1 cellular context compared by ENCODE assay signal in genomic region chr6:82084324-82084920, GRCh38.
TF ChIP-seq lines count a peak whose summit lies in the region.

No MANE protein-coding gene starts in this region.

TF ChIP-seq in HepG2, 621 proteins besides CTCF, POLR2A, EP300 and RAD21 (continued from another document and continues in another):
- TF ChIP-seq NFAT5 (CRISPR knock-in tag; IDR thresholded peaks at IDR 0.05) = no peak
- TF ChIP-seq ZNF512 (CRISPR knock-in tag; IDR thresholded peaks at IDR 0.05) = no peak
- peak; percentile 63; the same call in 1 of the 2 replicates for TF ChIP-seq HMGXB3 (CRISPR knock-in tag; IDR thresholded peaks at IDR 0.05; ENCODE audit: borderline replicate concordance)
- no peak for TF ChIP-seq NFYC (CRISPR knock-in tag; IDR thresholded peaks at IDR 0.05)
- no peak for TF ChIP-seq FOXC1 (CRISPR knock-in tag; IDR thresholded peaks at IDR 0.05; ENCODE audit: borderline replicate concordance)
- TF ChIP-seq ZFYVE20 (CRISPR knock-in tag; IDR thresholded peaks at IDR 0.05; ENCODE audit: borderline replicate concordance, low read depth) = no peak
- TF ChIP-seq KLF15 (CRISPR knock-in tag; IDR thresholded peaks at IDR 0.05; ENCODE audit: borderline replicate concordance) = no peak
- no peak for TF ChIP-seq POGK (CRISPR knock-in tag; conservative IDR thresholded peaks at IDR 0.05)
- TF ChIP-seq NFYB (CRISPR knock-in tag; IDR thresholded peaks at IDR 0.05) = no peak
- no peak for TF ChIP-seq ZFP36 (IDR thresholded peaks at IDR 0.05; ENCODE audit: borderline replicate concordance, low read depth, low read length, partially characterized antibody)
- no peak for TF ChIP-seq ARNT2 (CRISPR knock-in tag; IDR thresholded peaks at IDR 0.05; ENCODE audit: low read depth)
- TF ChIP-seq ZNF816 (CRISPR knock-in tag; IDR thresholded peaks at IDR 0.05; ENCODE audit: borderline replicate concordance) = no peak
- no peak for TF ChIP-seq ZSCAN5A (CRISPR knock-in tag; IDR thresholded peaks at IDR 0.05; ENCODE audit: borderline replicate concordance)
- TF ChIP-seq CEBPB (IDR thresholded peaks at IDR 0.05; ENCODE audit: borderline replicate concordance, low read depth, low read length) = no peak
- TF ChIP-seq MBD4 (IDR thresholded peaks at IDR 0.05; ENCODE audit: borderline replicate concordance, low read length) = 0 out of 2 replicates have a peak, but pooled peaks have one; percentile 65
- TF ChIP-seq ZNF280B (CRISPR knock-in tag; IDR thresholded peaks at IDR 0.05; ENCODE audit: borderline replicate concordance) = no peak
- peak; percentile 90 for TF ChIP-seq TCF7 (IDR thresholded peaks at IDR 0.05; ENCODE audit: low read depth)
- TF ChIP-seq TFDP1 (CRISPR knock-in tag; IDR thresholded peaks at IDR 0.05; ENCODE audit: borderline replicate concordance) = no peak
- 0 out of 2 replicates have a peak, but pooled peaks have one; percentile 31 for TF ChIP-seq HHEX (CRISPR knock-in tag; IDR thresholded peaks at IDR 0.05)
- TF ChIP-seq EZH2 (conservative IDR thresholded peaks at IDR 0.05; ENCODE audit: low read depth, low read length) = no peak
- no peak for TF ChIP-seq ZSCAN21 (CRISPR knock-in tag; IDR thresholded peaks at IDR 0.05; ENCODE audit: borderline replicate concordance)
- no peak for TF ChIP-seq DZIP1 (CRISPR knock-in tag; IDR thresholded peaks at IDR 0.05)
- peak; percentile 82; the same call in 1 of the 2 replicates for TF ChIP-seq MED13 (CRISPR knock-in tag; IDR thresholded peaks at IDR 0.05)
- no peak for TF ChIP-seq ZNF430 (CRISPR knock-in tag; IDR thresholded peaks at IDR 0.05)
- TF ChIP-seq REL (CRISPR knock-in tag; conservative IDR thresholded peaks at IDR 0.05) = no peak
- TF ChIP-seq PHF8 (CRISPR knock-in tag; IDR thresholded peaks at IDR 0.05) = no peak
- peak; percentile 42; the same call in 1 of the 2 replicates for TF ChIP-seq RARA (CRISPR knock-in tag; IDR thresholded peaks at IDR 0.05)
- TF ChIP-seq USF2 (IDR thresholded peaks at IDR 0.05; ENCODE audit: low read depth, low read length) = no peak
- no peak for TF ChIP-seq USF2 (CRISPR knock-in tag; IDR thresholded peaks at IDR 0.05; ENCODE audit: borderline replicate concordance)
- TF ChIP-seq ZNF124 (CRISPR knock-in tag; IDR thresholded peaks at IDR 0.05) = no peak
- no peak; the same call in none of the 2 replicates for TF ChIP-seq MIXL1 (CRISPR knock-in tag; IDR thresholded peaks at IDR 0.05)
- no peak for TF ChIP-seq ZNF740 (CRISPR knock-in tag; IDR thresholded peaks at IDR 0.05)
